Comparison of ENCODE assay signal across 8 cellular contexts in genomic region chr19:55216461-55217198, GRCh38. TPM values are rescaled to one million over a fixed set of nuclear protein-coding genes. Genes with fewer than 3 reads are reported as not detected.
DNase-seq lines count a peak whose midpoint lies in the region; ATAC-seq and TF ChIP-seq lines count a peak whose summit lies in the region.

No MANE protein-coding gene starts in this region.

- H3K27me3 Mint-ChIP-seq in activated CD8-positive, alpha-beta T cell treated with anti-CD3 and anti-CD28 coated beads, Interleukin-2, amount 10 ng/mL, durations not matched to agents 7 days and 5 days (ENCODE audit: low read depth) = peaks cover 16% of the 10 kb centered on the region
- H3K27me3 Mint-ChIP-seq in endothelial cell (ENCODE audit: unreplicated experiment) = peaks cover 12% of the 10 kb centered on the region

- H3K4me1 ChIP-seq in HEK293 (ENCODE audit: control insufficient read depth, insufficient read depth, low read length) = peaks cover 10% of the 10 kb centered on the region

- H3K36me3 ChIP-seq in HEK293 (ENCODE audit: control insufficient read depth in 2 of 2, insufficient read depth in 1 of 2, low read length in 2 of 2) = no peaks in the 10 kb centered on the region

- TF ChIP-seq CTCF in AG09309 (IDR thresholded peaks at IDR 0.05; ENCODE audit: control insufficient read depth, insufficient read depth, low read depth, low read length, missing control alignments) (peak; percentile 9), HEK293 (tag by site-specific recombination; IDR thresholded peaks at IDR 0.05) (no peak), endothelial cell (IDR thresholded peaks at IDR 0.05; ENCODE audit: unreplicated experiment) (no peak)

- H3K27ac ChIP-seq in HEK293 (ENCODE audit: extremely low read depth, low read depth, low read length) = peak overlapping the region; percentile 67

- peak overlapping the region; percentile 34 for H3K4me3 Mint-ChIP-seq in activated CD8-positive, alpha-beta T cell treated with anti-CD3 and anti-CD28 coated beads, Interleukin-2, amount 10 ng/mL, durations not matched to agents 7 days and 5 days
- peak overlapping the region; percentile 92 for H3K4me3 Mint-ChIP-seq in endothelial cell (ENCODE audit: unreplicated experiment)

- CTCF ChIA-PET in HEK293 (lab: Yijun Ruan, JAX) = interaction anchor here (0.5 to 2.2 kb wide), 6 partner anchors 13 to 251 kb away, joined by 3 to 6 read pairs (median 3); no protein-coding TSS in a partner anchor
- CTCF ChIA-PET in activated CD8-positive, alpha-beta T cell treated with anti-CD3 and anti-CD28 coated beads, Interleukin-2, amount 10 ng/mL, durations not matched to agents 7 days and 5 days (lab: Charles Lee) = no interaction called here

- peaks cover 16% of the 10 kb centered on the region for H3K9me3 Mint-ChIP-seq in activated CD8-positive, alpha-beta T cell treated with anti-CD3 and anti-CD28 coated beads, Interleukin-2, amount 10 ng/mL, durations not matched to agents 7 days and 5 days (ENCODE audit: insufficient read depth)
- H3K9me3 Mint-ChIP-seq in endothelial cell (ENCODE audit: unreplicated experiment) = no peaks in the 10 kb centered on the region

- H3K4me3 ChIP-seq in AG09309 (ENCODE audit: control insufficient read depth, low read depth, low read length) (peak overlapping the region; percentile 30), HEK293 (ENCODE audit: low read depth, low read length) (peak overlapping the region; percentile 72)

- peak; percentile 68 for ATAC-seq in activated CD8-positive, alpha-beta T cell treated with anti-CD3 and anti-CD28 coated beads, Interleukin-2, amount 10 ng/mL, durations not matched to agents 7 days and 5 days
- no peak for ATAC-seq in HG03354 (IDR thresholded peaks at IDR 0.05; ENCODE audit: poor library complexity, severe bottlenecking, unreplicated experiment)

- H3K27ac Mint-ChIP-seq in activated CD8-positive, alpha-beta T cell treated with anti-CD3 and anti-CD28 coated beads, Interleukin-2, amount 10 ng/mL, durations not matched to agents 7 days and 5 days = no peak overlapping the region
- peak overlapping the region; percentile 79 for H3K27ac Mint-ChIP-seq in endothelial cell (ENCODE audit: unreplicated experiment)

- POLR2A ChIA-PET in HEK293 (lab: Yijun Ruan, JAX) = interaction anchor here (0.5 to 2.5 kb wide), 8 partner anchors 10 to 191 kb away, joined by 3 to 39 read pairs (median 5); partner anchors contain the start of genes PPP1R12C, PPP6R1 and UBE2S
- POLR2A ChIA-PET in activated CD8-positive, alpha-beta T cell treated with anti-CD3 and anti-CD28 coated beads, Interleukin-2, amount 10 ng/mL, durations not matched to agents 7 days and 5 days (lab: Charles Lee) = interaction anchor here (1.0 kb wide), 1 partner anchor 42 kb away, joined by 3 read pairs; the partner anchor contains the start of gene PPP6R1

- H3K9me3 ChIP-seq in HEK293 (ENCODE audit: control insufficient read depth, insufficient read depth, low read depth, low read length) = no peaks in the 10 kb centered on the region; the same call in 1 of the 2 replicates

- peaks cover 15% of the 10 kb centered on the region for H3K4me1 Mint-ChIP-seq in activated CD8-positive, alpha-beta T cell treated with anti-CD3 and anti-CD28 coated beads, Interleukin-2, amount 10 ng/mL, durations not matched to agents 7 days and 5 days (ENCODE audit: low read depth)
- peaks cover 10% of the 10 kb centered on the region for H3K4me1 Mint-ChIP-seq in endothelial cell (ENCODE audit: unreplicated experiment)

- peaks cover 17% of the 10 kb centered on the region for H3K36me3 Mint-ChIP-seq in activated CD8-positive, alpha-beta T cell treated with anti-CD3 and anti-CD28 coated beads, Interleukin-2, amount 10 ng/mL, durations not matched to agents 7 days and 5 days (ENCODE audit: low read depth)
- peaks cover 6% of the 10 kb centered on the region for H3K36me3 Mint-ChIP-seq in endothelial cell (ENCODE audit: low read depth, unreplicated experiment)

- peak; percentile 96 for DNase-seq in AG09309 (ENCODE audit: low read depth)
- peak; percentile 69 for DNase-seq in NCI-H524 treated with DMSO at 0.1 percent for 48 hours (lab: John Stamatoyannopoulos, UW)
- DNase-seq in activated CD8-positive, alpha-beta T cell treated with anti-CD3 and anti-CD28 coated beads, Interleukin-2, amount 10 ng/mL, durations not matched to agents 7 days and 5 days = peak; percentile 64
- peak; percentile 87 for DNase-seq in endothelial cell (ENCODE audit: low spot score)
- DNase-seq in medulla oblongata (ENCODE audit: extremely low spot score) = peak; percentile 84
- DNase-seq in stimulated activated CD8-positive, alpha-beta memory T cell treated with anti-CD3 and anti-CD28 coated beads, Interleukin-12 subunit alpha, Interleukin-12 subunit beta, amount 100 ng/mL, for 24 hours (ENCODE audit: extremely low read depth) = peak; percentile 20

TF ChIP-seq in HEK293, 187 proteins besides CTCF, POLR2A, EP300 and RAD21 (continues in another document):
- TF ChIP-seq ZNF26 (tag by site-specific recombination; IDR thresholded peaks at IDR 0.05) (no peak), ZNF658 (tag by site-specific recombination; IDR thresholded peaks at IDR 0.05) (no peak), ZNF398 (tag by site-specific recombination; IDR thresholded peaks at IDR 0.05) (no peak), ZNF148 (tag by site-specific recombination; IDR thresholded peaks at IDR 0.05; ENCODE audit: borderline replicate concordance) (peak; percentile 93), ZNF670 (tag by site-specific recombination; IDR thresholded peaks at IDR 0.05; ENCODE audit: low read depth) (no peak), ZNF624 (tag by site-specific recombination; IDR thresholded peaks at IDR 0.05) (no peak), GLI4 (tag by site-specific recombination; IDR thresholded peaks at IDR 0.05) (no peak; the same call in 1 of the 2 replicates), ZNF37A (tag by site-specific recombination; IDR thresholded peaks at IDR 0.05) (no peak), ZNF211 (tag by site-specific recombination; IDR thresholded peaks at IDR 0.05; ENCODE audit: low read depth) (no peak), ZNF10 (tag by site-specific recombination; IDR thresholded peaks at IDR 0.05) (0 out of 2 replicates have a peak, but pooled peaks have one; percentile 10)

RNA-seq across cellular contexts. Expression of gene PTPRH, which starts 7.3 kb away (rescaled TPM):
- not detected for total RNA-seq in activated CD8-positive, alpha-beta T cell treated with anti-CD3 and anti-CD28 coated beads, Interleukin-2, amount 10 ng/mL, durations not matched to agents 7 days and 5 days
- not detected for total RNA-seq in endothelial cell (ENCODE audit: unreplicated experiment)

RNA-seq across cellular contexts. Expression of gene TMEM86B, which starts 11.9 kb away (rescaled TPM):
- 10 to 100 TPM; 11.0 to 13.8 TPM for total RNA-seq in activated CD8-positive, alpha-beta T cell treated with anti-CD3 and anti-CD28 coated beads, Interleukin-2, amount 10 ng/mL, durations not matched to agents 7 days and 5 days
- 4.1 TPM for total RNA-seq in endothelial cell (ENCODE audit: unreplicated experiment)

RNA-seq across cellular contexts. Expression of gene SYT5, which starts 36.5 kb away (rescaled TPM):
- 1 to 10 TPM in 1 of 2 experiments, under 1 TPM in 1; 0.47 to 1.3 TPM for total RNA-seq in activated CD8-positive, alpha-beta T cell treated with anti-CD3 and anti-CD28 coated beads, Interleukin-2, amount 10 ng/mL, durations not matched to agents 7 days and 5 days
- 1.6 TPM for total RNA-seq in endothelial cell (ENCODE audit: unreplicated experiment)

RNA-seq across cellular contexts. Expression of gene PPP6R1, which starts 42.2 kb away (rescaled TPM):
- total RNA-seq in activated CD8-positive, alpha-beta T cell treated with anti-CD3 and anti-CD28 coated beads, Interleukin-2, amount 10 ng/mL, durations not matched to agents 7 days and 5 days = 100 to 1,000 TPM; 256 to 265 TPM
- total RNA-seq in endothelial cell (ENCODE audit: unreplicated experiment) = 65.6 TPM

RNA-seq across cellular contexts. Expression of gene DNAAF3, which starts 50.2 kb away (rescaled TPM):
- total RNA-seq in activated CD8-positive, alpha-beta T cell treated with anti-CD3 and anti-CD28 coated beads, Interleukin-2, amount 10 ng/mL, durations not matched to agents 7 days and 5 days = under 1 TPM; 0.21 to 0.23 TPM
- 2.2 TPM for total RNA-seq in endothelial cell (ENCODE audit: unreplicated experiment)

Comparison
In these comparisons a context has a peak if more than half of its experiments do, and no peak if none do; other contexts are left out.
1. DNase-seq: peak in every context shown above with its lines; median percentile 96 in AG09309; 87 in endothelial cell; 84 in medulla oblongata; 69 in NCI-H524 treated with DMSO at 0.1 percent for 48 hours; 64 in activated CD8-positive, alpha-beta T cell treated with anti-CD3 and anti-CD28 coated beads, Interleukin-2, amount 10 ng/mL, durations not matched to agents 7 days and 5 days; 20 in stimulated activated CD8-positive, alpha-beta memory T cell treated with anti-CD3 and anti-CD28 coated beads, Interleukin-12 subunit alpha, Interleukin-12 subunit beta, amount 100 ng/mL, for 24 hours.